ENCODE assay signal across 24 cellular contexts in the genomic region with DNA sequence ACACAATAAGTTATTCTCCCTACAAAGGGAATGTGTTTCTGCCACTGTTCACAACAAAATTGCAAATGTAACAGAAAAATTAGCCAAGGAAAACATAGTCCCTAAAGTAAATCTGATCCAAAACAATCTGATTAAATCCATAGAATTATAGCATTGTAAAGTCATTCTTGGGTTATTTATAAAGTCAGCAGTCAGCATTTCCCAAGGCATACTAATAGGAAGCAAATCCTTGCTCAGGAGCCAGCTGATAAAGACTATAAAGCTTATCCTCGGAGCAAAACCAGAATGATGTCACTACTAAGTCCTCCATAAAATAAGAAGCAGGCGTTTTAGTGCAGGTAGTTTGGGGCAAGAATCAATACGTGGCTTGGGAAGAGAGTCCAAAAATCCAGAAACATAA.
DNase-seq lines count a peak whose midpoint lies in the region; ATAC-seq and TF ChIP-seq lines count a peak whose summit lies in the region.
"Had no signal": no experiment of that assay in that cellular context is flagged by ENCODE, and none has a peak within 500 bp of the region (broad histone marks: within the 10 kb centered on the region; RNA-seq: fewer than 3 reads in every experiment).

No MANE protein-coding gene starts in this region.

- H3K36me3 ChIP-seq in A673 (ENCODE audit: insufficient read depth, low read length, poor library complexity, severe bottlenecking): no peaks in the 10 kb centered on the region
- H3K36me3 ChIP-seq in endocrine pancreas (ENCODE audit: control insufficient read depth, insufficient read depth, low read length): no peaks in the 10 kb centered on the region
- H3K36me3 ChIP-seq: BLaER1 had no signal

- H3K27me3 ChIP-seq in A673 (replicated peaks; ENCODE audit: insufficient read depth, low read depth, low read length, poor library complexity) (no peaks in the 10 kb centered on the region), endocrine pancreas (ENCODE audit: control insufficient read depth, insufficient read depth, low read length) (no peaks in the 10 kb centered on the region)
- H3K27me3 ChIP-seq: BLaER1 had no signal

- no peaks in the 10 kb centered on the region for H3K9me3 ChIP-seq in A673 (ENCODE audit: low read depth, low read length, poor library complexity, severe bottlenecking)
- no peaks in the 10 kb centered on the region for H3K9me3 ChIP-seq in endocrine pancreas (ENCODE audit: control insufficient read depth, low read length)
- H3K9me3 ChIP-seq: BLaER1 had no signal

- ATAC-seq in GM18873 (IDR thresholded peaks at IDR 0.05; ENCODE audit: low FRiP score, unreplicated experiment): no peak
- ATAC-seq: K562, Panc1 had no signal

- no peaks in the 10 kb centered on the region for H3K9me3 Mint-ChIP-seq in nephron
- H3K9me3 Mint-ChIP-seq: CD4-positive, CD25-positive, alpha-beta regulatory T cell; H9; HFFc6 had no signal

- no TSS peak for BruUV-seq in A673 (replicated peaks; lab: Mats Ljungman, UMichigan)

- POLR2A ChIA-PET in A673 (lab: Charles Lee; ENCODE audit: low non-redundant PET): interaction anchor here (0.7 kb wide), 1 partner anchor 162 kb away, joined by 3 read pairs; no protein-coding TSS in a partner anchor

- no peak overlapping the region for H3K9ac ChIP-seq in endocrine pancreas (ENCODE audit: control insufficient read depth, insufficient read depth, low read length)
- H3K9ac ChIP-seq: BLaER1, GM23248 had no signal

- H3K4me1 Mint-ChIP-seq in nephron: peaks cover 47% of the 10 kb centered on the region
- H3K4me1 Mint-ChIP-seq: CD4-positive, CD25-positive, alpha-beta regulatory T cell had no signal

- DNase-seq in A673 (ENCODE audit: low spot score) (peak; percentile 56), NCI-H82 (lab: John Stamatoyannopoulos, UW) (peak; percentile 62), T-helper 9 cell (no peak), NCI-H1105 treated with DMSO at 0.1 percent for 48 hours (lab: John Stamatoyannopoulos, UW) (no peak)
- DNase-seq: CD4-positive, CD25-positive, alpha-beta regulatory T cell; GM23248; H9; HFFc6; Kasumi-1; NCI-H1048; NCI-H1417 treated with DMSO at 0.1 percent for 48 hours; NCI-H1694 treated with DMSO at 0.1 percent for 48 hours; NCI-H2081; NCI-H2171; NCI-H345; NCI-H510A treated with DMSO at 0.1 percent for 48 hours; SHP77 had no signal

- TF ChIP-seq CTCF in A673 (conservative IDR thresholded peaks at IDR 0.05; ENCODE audit: low read depth, low read length) (no peak), nephron (IDR thresholded peaks at IDR 0.05; ENCODE audit: unreplicated experiment in 3 of 3) (no peak)

- H3K36me3 Mint-ChIP-seq in nephron (ENCODE audit: low read depth): no peaks in the 10 kb centered on the region
- H3K36me3 Mint-ChIP-seq: CD4-positive, CD25-positive, alpha-beta regulatory T cell had no signal

- H3K27me3 Mint-ChIP-seq in nephron (ENCODE audit: low read depth): no peaks in the 10 kb centered on the region

- H3K4me1 ChIP-seq in A673 (ENCODE audit: insufficient read depth, low read length, poor library complexity, severe bottlenecking) (peaks cover 61% of the 10 kb centered on the region), endocrine pancreas (ENCODE audit: control insufficient read depth, insufficient read depth, low read length) (peaks cover 8% of the 10 kb centered on the region)

- peak overlapping the region in 1 of 3 experiments; percentile 4 for H3K4me3 Mint-ChIP-seq in nephron
- H3K4me3 Mint-ChIP-seq: CD4-positive, CD25-positive, alpha-beta regulatory T cell; H9; HFFc6 had no signal

- peak overlapping the region; percentile 54 to 86 (median 80) for H3K27ac Mint-ChIP-seq in nephron
- H3K27ac Mint-ChIP-seq: CD4-positive, CD25-positive, alpha-beta regulatory T cell; H9; HFFc6 had no signal

- H3K27ac ChIP-seq in A673 (ENCODE audit: low read depth, low read length, poor library complexity, severe bottlenecking): peak overlapping the region; percentile 61
- H3K27ac ChIP-seq: BLaER1, GM23248, RWPE1 had no signal

- intact Hi-C loops in A673 (cut with micrococcal nuclease; ENCODE audit: unreplicated experiment): loop anchor here (5.0 to 10.0 kb wide), 4 partner anchors 70 to 723 kb away; a partner anchor contains a TSS

- no peak overlapping the region for H3K4me3 ChIP-seq in A673 (ENCODE audit: low read depth, low read length, poor library complexity, severe bottlenecking)
- peak overlapping the region; percentile 59 for H3K4me3 ChIP-seq in endocrine pancreas (ENCODE audit: control insufficient read depth, insufficient read depth, low read length)
- H3K4me3 ChIP-seq: BLaER1, GM23248, K562 had no signal

- CTCF ChIA-PET in A673 (lab: Charles Lee): interaction anchor here (0.6 to 1.7 kb wide), 5 partner anchors 48 to 473 kb away, joined by 3 to 8 read pairs (median 4); a partner anchor contains a TSS

Comparison
In these comparisons a context has a peak if more than half of its experiments do, and no peak if none do; other contexts are left out.
1. DNase-seq: peak in A673 (single experiment) and NCI-H82 (single experiment); none in T-helper 9 cell (single experiment) and NCI-H1105 treated with DMSO at 0.1 percent for 48 hours (single experiment).